ENCODE assay signal across 11 cellular contexts in the genomic region with DNA sequence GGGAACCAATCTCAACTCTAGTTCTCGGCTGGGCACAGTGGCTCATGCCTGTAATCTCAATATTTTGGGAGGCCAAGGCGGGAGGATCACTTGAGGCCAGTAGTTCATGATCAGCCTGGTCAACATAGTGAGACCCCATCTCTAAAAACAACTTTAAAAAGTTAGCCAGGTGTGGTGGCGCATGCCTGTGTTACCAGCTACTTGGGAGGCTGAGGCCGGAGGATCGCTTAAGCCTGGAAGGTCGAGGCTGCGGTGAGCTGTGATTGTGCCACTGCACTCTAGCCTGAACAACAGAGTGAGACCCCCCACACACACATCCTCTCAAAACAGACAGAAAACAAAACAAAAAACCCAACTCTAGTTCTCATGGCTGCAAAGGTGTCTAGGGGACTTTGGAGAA. TPM values are rescaled to one million over a fixed set of nuclear protein-coding genes. Genes with fewer than 3 reads are reported as not detected.
DNase-seq lines count a peak whose midpoint lies in the region; ATAC-seq and TF ChIP-seq lines count a peak whose summit lies in the region.
"Had no signal": no experiment of that assay in that cellular context is flagged by ENCODE, and none has a peak within 500 bp of the region (broad histone marks: within the 10 kb centered on the region; RNA-seq: fewer than 3 reads in every experiment).

No MANE protein-coding gene starts in this region.

- intact Hi-C loops in dorsolateral prefrontal cortex (cut with DNase I) = loop anchor here (2.0 kb wide), 1 partner anchor 39 kb away; no protein-coding TSS in a partner anchor
- intact Hi-C loops in ovary (cut with DNase I) = loop anchor here in 1 of 4 donors (10.0 kb wide), 1 partner anchor 843 kb away; a partner anchor contains a TSS

- POLR2A ChIA-PET in AG04450 (lab: Yijun Ruan, JAX) = no interaction called here

- DNase-seq in AG04450 (ENCODE audit: low read depth, low spot score) (no peak), dorsolateral prefrontal cortex (no peak), ovary (no peak), DMS 273 treated with DMSO at 0.1 percent for 48 hours (lab: John Stamatoyannopoulos, UW) (no peak), UCSD-AML1 (lab: John Stamatoyannopoulos, UW; ENCODE audit: unreplicated experiment) (no peak), NAMALWA (ENCODE audit: low spot score) (no peak)
- DNase-seq: dermis blood vessel endothelial cell; NCI-H82; stimulated activated naive CD4-positive, alpha-beta T cell treated with Interleukin-2 at 50 U/mL for 16 hours had no signal

- no peaks in the 10 kb centered on the region for H3K36me3 ChIP-seq in KOPT-K1 (ENCODE audit: insufficient read depth, low read length)
- H3K36me3 ChIP-seq in ovary = no peaks in the 10 kb centered on the region

- H3K27ac ChIP-seq in AG04450 (ENCODE audit: low read depth, low read length) = peak overlapping the region; percentile 11
- peak overlapping the region; percentile 71 for H3K27ac ChIP-seq in KOPT-K1 (ENCODE audit: low read depth, low read length, poor library complexity, severe bottlenecking)
- H3K27ac ChIP-seq in dorsolateral prefrontal cortex = peak overlapping the region; percentile 93 to 100 (median 100)
- peak overlapping the region; percentile 85 to 97 for H3K27ac ChIP-seq in ovary

- no peaks in the 10 kb centered on the region for H3K27me3 ChIP-seq in AG04450 (ENCODE audit: control insufficient read depth, insufficient read depth, low read length)
- no peaks in the 10 kb centered on the region for H3K27me3 ChIP-seq in dorsolateral prefrontal cortex
- H3K27me3 ChIP-seq in ovary = no peaks in the 10 kb centered on the region

- no peak for TF ChIP-seq CTCF in AG04450 (IDR thresholded peaks at IDR 0.05; ENCODE audit: low read depth, low read length)
- TF ChIP-seq CTCF in dorsolateral prefrontal cortex (IDR thresholded peaks at IDR 0.05 in 54 of 56, conservative IDR thresholded peaks at IDR 0.05 in 2 of 56; ENCODE audit: low read depth in 1 of 56, partially characterized antibody in 56 of 56) = no peak
- TF ChIP-seq CTCF in ovary (IDR thresholded peaks at IDR 0.05) = no peak

- H3K4me3 ChIP-seq in AG04450 (ENCODE audit: low read depth, low read length) = no peak overlapping the region
- peak overlapping the region in 24 of 59 donors; percentile 3 to 71 (median 52) for H3K4me3 ChIP-seq in dorsolateral prefrontal cortex
- H3K4me3 ChIP-seq in ovary = no peak overlapping the region

- no peak for TF ChIP-seq POLR2A in ovary (IDR thresholded peaks at IDR 0.05)

- no peaks in the 10 kb centered on the region; the same call in 1 of the 2 replicates for H3K9me3 ChIP-seq in AG04450 (ENCODE audit: control insufficient read depth, insufficient read depth, low read length)
- no peaks in the 10 kb centered on the region for H3K9me3 ChIP-seq in KOPT-K1 (ENCODE audit: insufficient read depth, low read length, poor library complexity, severe bottlenecking)
- no peaks in the 10 kb centered on the region for H3K9me3 ChIP-seq in ovary

- peaks cover 45% of the 10 kb centered on the region for H3K4me1 ChIP-seq in ovary (ENCODE audit: insufficient read depth)

- no peak for TF ChIP-seq EP300 in ovary (IDR thresholded peaks at IDR 0.05)

- ATAC-seq in GM18498 (IDR thresholded peaks at IDR 0.05; ENCODE audit: unreplicated experiment) = no peak

- 80 to 90% (median 87%) methylated on average over 7 of the region's 7 CpGs for WGBS in ovary, 3 donors

- CTCF ChIA-PET in AG04450 (lab: Charles Lee) = interaction anchor here (4.9 kb wide), 1 partner anchor 7 kb away, joined by 60 read pairs; no protein-coding TSS in a partner anchor

RNA-seq across cellular contexts. Expression of a gene that starts 4.9 kb away (rescaled TPM):
- polyA plus RNA-seq in AG04450 (2011; rRNA removed) = 25.2 and 32.0 TPM in 2 replicates
- polyA minus RNA-seq in AG04450 (2011; rRNA and poly(A)+ RNA removed) = 20.2 and 24.6 TPM in 2 replicates
- total RNA-seq in dorsolateral prefrontal cortex = 100 to 1,000 TPM; 178 to 301 (median 231) TPM
- total RNA-seq in ovary = 100 to 1,000 TPM in 2 of 7 donors, 10 to 100 TPM in 5; 51.4 to 129 (median 89.3) TPM
- 10 to 100 TPM; 77.5 to 87.2 TPM for polyA plus RNA-seq in ovary

RNA-seq across cellular contexts. Expression of a gene that starts 13.5 kb away (rescaled TPM):
- polyA plus RNA-seq in AG04450 (2011; rRNA removed) (47.0 and 54.0 TPM in 2 replicates), ovary (10 to 100 TPM; 45.1 to 51.3 TPM)
- 59.4 and 92.8 TPM in 2 replicates for polyA minus RNA-seq in AG04450 (2011; rRNA and poly(A)+ RNA removed)
- total RNA-seq in dorsolateral prefrontal cortex (100 to 1,000 TPM in 59 of 120 experiments, 10 to 100 TPM in 61; 59.5 to 156 (median 99.1) TPM), ovary (10 to 100 TPM; 42.2 to 73.9 (median 66.7) TPM)

RNA-seq across cellular contexts. Expression of a gene that starts 32.7 kb away (rescaled TPM):
- polyA plus RNA-seq in AG04450 (2011; rRNA removed) = 0.62 and 1.0 TPM in 2 replicates
- polyA minus RNA-seq in AG04450 (2011; rRNA and poly(A)+ RNA removed) = 2.0 and 3.1 TPM in 2 replicates
- total RNA-seq in dorsolateral prefrontal cortex = 10 to 100 TPM; 26.9 to 97.0 (median 62.1) TPM
- 10 to 100 TPM; 10.7 to 73.8 (median 23.7) TPM for total RNA-seq in ovary
- polyA plus RNA-seq in ovary = 10 to 100 TPM; 11.8 to 59.0 TPM

RNA-seq across cellular contexts. Expression of a gene that starts 52.5 kb away (rescaled TPM):
- polyA plus RNA-seq in AG04450 (2011; rRNA removed) (0.05 TPM in 1 of 2 replicates, not detected in the other), ovary (1 to 10 TPM in 1 of 2 donors, not detected in 1; 1.1 TPM)
- not detected in 2 replicates for polyA minus RNA-seq in AG04450 (2011; rRNA and poly(A)+ RNA removed)
- total RNA-seq in dorsolateral prefrontal cortex (100 to 1,000 TPM in 1 of 120 experiments, 10 to 100 TPM in 8, 1 to 10 TPM in 30, under 1 TPM in 25, not detected in 56; 0.30 to 105 (median 1.8) TPM), ovary (100 to 1,000 TPM in 1 of 7 donors, 1 to 10 TPM in 2, under 1 TPM in 2, not detected in 2; 0.32 to 197 (median 1.7) TPM)

RNA-seq across cellular contexts. Expression of a gene that starts 54.1 kb away (rescaled TPM):
- polyA plus RNA-seq in AG04450 (2011; rRNA removed) (69.8 and 92.2 TPM in 2 replicates), ovary (100 to 1,000 TPM in 1 of 2 donors, 10 to 100 TPM in 1; 60.8 to 122 TPM)
- 37.4 and 53.7 TPM in 2 replicates for polyA minus RNA-seq in AG04450 (2011; rRNA and poly(A)+ RNA removed)
- total RNA-seq in dorsolateral prefrontal cortex (100 to 1,000 TPM in 116 of 120 experiments, 10 to 100 TPM in 4; 87.8 to 143 (median 120) TPM), ovary (100 to 1,000 TPM in 1 of 7 donors, 10 to 100 TPM in 6; 59.6 to 110 (median 83.3) TPM)

Comparison
In these comparisons a context has a peak if more than half of its experiments do, and no peak if none do; other contexts are left out.
1. H3K27ac ChIP-seq: peak in every context shown above with its lines; median percentile 100 in dorsolateral prefrontal cortex; 91 in ovary; 71 in KOPT-K1; 11 in AG04450.